1 cellular context compared by ENCODE assay signal in the genomic region with DNA sequence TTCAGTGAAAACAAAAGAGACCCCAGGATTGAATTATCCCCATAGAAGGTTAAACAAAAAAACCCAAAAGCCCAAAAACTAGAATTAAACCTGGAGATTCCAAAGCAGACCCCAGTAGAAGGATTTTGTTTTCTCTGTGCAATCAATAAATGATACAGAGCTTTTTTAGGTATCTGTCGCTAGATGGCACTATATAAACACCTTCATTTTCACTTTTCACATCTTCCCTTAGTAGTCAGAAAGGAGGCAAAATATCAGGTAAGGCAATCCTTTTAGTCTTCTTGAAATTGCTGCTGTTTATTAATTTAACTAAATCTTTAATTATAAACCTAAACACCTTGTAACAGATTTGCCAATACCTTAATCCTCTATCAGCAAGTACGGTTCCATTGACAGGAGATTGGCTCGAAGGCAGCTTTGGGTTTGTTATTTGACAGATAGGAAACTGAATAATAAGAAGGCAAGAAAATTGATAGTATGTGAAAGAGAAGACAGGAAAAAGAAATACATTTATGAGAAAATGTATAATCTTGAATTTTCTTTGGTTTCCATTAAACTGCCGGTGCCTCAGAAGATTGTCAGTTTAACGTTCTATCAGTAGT.
TF ChIP-seq lines count a peak whose summit lies in the region.

No MANE protein-coding gene starts in this region.

TF ChIP-seq in H1, 55 proteins besides CTCF, POLR2A, EP300 and RAD21 (continued from another document):
- TF ChIP-seq EZH2 (IDR thresholded peaks at IDR 0.05; ENCODE audit: low read depth, low read length, severe bottlenecking), result no peak
TF ChIP-seq in H1: peak in this region for 0.
